29 cellular contexts compared by ENCODE assay signal in genomic region chr20:10063482-10063881, GRCh38.
"Had no signal": no experiment of that assay in that cellular context is flagged by ENCODE, and none has a peak within 500 bp of the region (broad histone marks: within the 10 kb centered on the region; RNA-seq: fewer than 3 reads in every experiment).

No MANE protein-coding gene starts in this region.

- H3K27ac Mint-ChIP-seq: immature natural killer cell; mesothelial cell of epicardium; naive B cell; natural killer cell; nephron progenitor cell; stimulated activated naive CD8-positive, alpha-beta T cell treated with anti-CD3 and anti-CD28 coated beads, Interleukin-15, Interleukin-2, amounts not matched to agents 100 ng/mL and 50 ng/mL, for 24 hours had no signal

- H3K36me3 ChIP-seq: left lung, pancreas, prostate gland, suprapubic skin, thoracic aorta, tibial artery, upper lobe of right lung had no signal

- H3K4me1 ChIP-seq: left lung, pancreas, prostate gland, suprapubic skin, upper lobe of right lung had no signal

- H3K4me3 Mint-ChIP-seq: immature natural killer cell; mesothelial cell of epicardium; natural killer cell; nephron progenitor cell; stimulated activated naive CD8-positive, alpha-beta T cell treated with anti-CD3 and anti-CD28 coated beads, Interleukin-15, Interleukin-2, amounts not matched to agents 100 ng/mL and 50 ng/mL, for 24 hours had no signal

- H3K4me3 ChIP-seq: left lung, lung, pancreas, prostate gland, skin epidermis, suprapubic skin, thoracic aorta, tibial artery, upper lobe of right lung had no signal

- H3K27ac ChIP-seq: left lung, pancreas, prostate gland, skin epidermis, suprapubic skin, thoracic aorta, tibial artery, upper lobe of right lung had no signal

- H3K9me3 Mint-ChIP-seq: immature natural killer cell; mesothelial cell of epicardium; natural killer cell; stimulated activated naive CD8-positive, alpha-beta T cell treated with anti-CD3 and anti-CD28 coated beads, Interleukin-15, Interleukin-2, amounts not matched to agents 100 ng/mL and 50 ng/mL, for 24 hours had no signal

- H3K4me1 Mint-ChIP-seq: immature natural killer cell, mesothelial cell of epicardium, natural killer cell had no signal

- H3K27me3 ChIP-seq: left lung, pancreas, suprapubic skin, tibial artery, upper lobe of right lung had no signal

- H3K36me3 Mint-ChIP-seq: mesothelial cell of epicardium, natural killer cell had no signal

- DNase-seq: hypothalamus; immature natural killer cell; kidney; left colon; left lung; mesendoderm; naive B cell; natural killer cell; nephron progenitor cell; pancreas; posterior cingulate gyrus; retina; right cardiac atrium; stimulated activated CD4-positive, alpha-beta T cell treated with anti-CD3 and anti-CD28 coated beads, Interleukin-12 subunit alpha, Interleukin-12 subunit beta, amount 100 ng/mL, for 4 hours; stimulated activated CD4-positive, alpha-beta T cell treated with anti-CD3 and anti-CD28 coated beads, Interleukin-15, amount 100 ng/mL, for 24 hours; stimulated activated CD4-positive, alpha-beta T cell treated with anti-CD3 and anti-CD28 coated beads, Interleukin-2, amount 100 ng/mL, for 24 hours; stimulated activated CD4-positive, alpha-beta T cell treated with anti-CD3 and anti-CD28 coated beads, Interleukin-4, amount 100 ng/mL, for 1 hour; stimulated activated naive CD4-positive, alpha-beta T cell; tibial artery; trophoblast cell; upper lobe of right lung had no signal

- ATAC-seq: left colon, left lung, natural killer cell, pancreas, right cardiac atrium, sciatic nerve, upper lobe of right lung had no signal

- H3K9me3 ChIP-seq: left lung, pancreas, prostate gland, suprapubic skin, thoracic aorta, tibial artery, upper lobe of right lung had no signal
